Comparison of ENCODE assay signal across 14 cellular contexts in genomic region chr2:113180131-113180946, GRCh38. TPM values are rescaled to one million over a fixed set of nuclear protein-coding genes. Genes with fewer than 3 reads are reported as not detected.
DNase-seq lines count a peak whose midpoint lies in the region; ATAC-seq and TF ChIP-seq lines count a peak whose summit lies in the region.
"Had no signal": no experiment of that assay in that cellular context is flagged by ENCODE, and none has a peak within 500 bp of the region (broad histone marks: within the 10 kb centered on the region; RNA-seq: fewer than 3 reads in every experiment).

No MANE protein-coding gene starts in this region.

- H3K36me3 Mint-ChIP-seq in CD4-positive, alpha-beta memory T cell: peaks cover 40 to 64% of the 10 kb centered on the region in 2 donors
- peaks cover 4% of the 10 kb centered on the region for H3K36me3 Mint-ChIP-seq in IgD-negative memory B cell
- peaks cover 62% of the 10 kb centered on the region for H3K36me3 Mint-ChIP-seq in activated naive CD8-positive, alpha-beta T cell treated with anti-CD3 and anti-CD28 coated beads for 36 hours
- peaks cover 3 to 64% (median 4%) of the 10 kb centered on the region in 3 donors for H3K36me3 Mint-ChIP-seq in naive thymus-derived CD8-positive, alpha-beta T cell
- peaks cover 10% of the 10 kb centered on the region for H3K36me3 Mint-ChIP-seq in MCF 10A (ENCODE audit: insufficient read depth, unreplicated experiment)

- POLR2A ChIA-PET in CD4-positive, alpha-beta memory T cell (lab: Charles Lee; ENCODE audit: partially characterized antibody): interaction anchor here (0.9 to 4.4 kb wide), 10 partner anchors 7 to 43 kb away, joined by 4 to 47 read pairs (median 5); partner anchors contain the start of gene PSD4
- POLR2A ChIA-PET in naive thymus-derived CD8-positive, alpha-beta T cell (lab: Charles Lee): interaction anchor here (0.6 to 19.8 kb wide), 12 partner anchors 8 to 1030 kb away, joined by 3 to 318 read pairs (median 4); partner anchors contain the start of gene PSD4
- POLR2A ChIA-PET in MCF 10A (lab: Yijun Ruan, JAX): no interaction called here

- H3K27me3 Mint-ChIP-seq in CD4-positive, alpha-beta memory T cell: no peaks in the 10 kb centered on the region
- H3K27me3 Mint-ChIP-seq in IgD-negative memory B cell (no peaks in the 10 kb centered on the region), MCF 10A (ENCODE audit: insufficient read depth, unreplicated experiment) (no peaks in the 10 kb centered on the region)
- H3K27me3 Mint-ChIP-seq in activated naive CD8-positive, alpha-beta T cell treated with anti-CD3 and anti-CD28 coated beads for 36 hours: no peaks in the 10 kb centered on the region
- H3K27me3 Mint-ChIP-seq in naive thymus-derived CD8-positive, alpha-beta T cell: no peaks in the 10 kb centered on the region

- peaks cover 65 to 96% (median 85%) of the 10 kb centered on the region in 4 donors for H3K4me1 Mint-ChIP-seq in CD4-positive, alpha-beta memory T cell
- H3K4me1 Mint-ChIP-seq in IgD-negative memory B cell: peaks cover 59 to 64% (median 61%) of the 10 kb centered on the region in 3 donors
- peaks cover 81% of the 10 kb centered on the region for H3K4me1 Mint-ChIP-seq in activated naive CD8-positive, alpha-beta T cell treated with anti-CD3 and anti-CD28 coated beads for 36 hours
- H3K4me1 Mint-ChIP-seq in naive thymus-derived CD8-positive, alpha-beta T cell: peaks cover 46 to 93% (median 91%) of the 10 kb centered on the region in 4 donors
- no peaks in the 10 kb centered on the region for H3K4me1 Mint-ChIP-seq in MCF 10A (ENCODE audit: insufficient read depth, unreplicated experiment)

- no TSS peak for BruUV-seq in MCF 10A (replicated peaks; lab: Mats Ljungman, UMichigan)

- H3K4me1 ChIP-seq in CD4-positive, alpha-beta memory T cell (ENCODE audit: insufficient read depth, low read length): peaks cover 100% of the 10 kb centered on the region

- intact Hi-C loops in CD4-positive, alpha-beta memory T cell (cut with micrococcal nuclease): loop anchor here (2.0 kb wide), 1 partner anchor 18 kb away; no protein-coding TSS in a partner anchor
- intact Hi-C loops in MCF 10A (cut with micrococcal nuclease): no loop called here

- H3K9me3 Mint-ChIP-seq in CD4-positive, alpha-beta memory T cell: peaks cover 0 to 2% (median 0%) of the 10 kb centered on the region in 8 donors
- H3K9me3 Mint-ChIP-seq in IgD-negative memory B cell: no peaks in the 10 kb centered on the region
- no peaks in the 10 kb centered on the region for H3K9me3 Mint-ChIP-seq in activated naive CD8-positive, alpha-beta T cell treated with anti-CD3 and anti-CD28 coated beads for 36 hours
- H3K9me3 Mint-ChIP-seq in naive thymus-derived CD8-positive, alpha-beta T cell: no peaks in the 10 kb centered on the region
- H3K9me3 Mint-ChIP-seq in MCF 10A (ENCODE audit: unreplicated experiment): no peaks in the 10 kb centered on the region

- no peaks in the 10 kb centered on the region for H3K27me3 ChIP-seq in CD4-positive, alpha-beta memory T cell (ENCODE audit: insufficient read depth, low read length)
- H3K27me3 ChIP-seq: pancreas had no signal

- H3K4me3 Mint-ChIP-seq in CD4-positive, alpha-beta memory T cell: peak overlapping the region; percentile 61 to 93 (median 76)
- H3K4me3 Mint-ChIP-seq in IgD-negative memory B cell (peak overlapping the region in 3 of 4 donors; percentile 58 to 71 (median 71)), MCF 10A (ENCODE audit: unreplicated experiment) (no peak overlapping the region)
- peak overlapping the region; percentile 60 for H3K4me3 Mint-ChIP-seq in activated naive CD8-positive, alpha-beta T cell treated with anti-CD3 and anti-CD28 coated beads for 36 hours
- peak overlapping the region; percentile 61 to 95 (median 82) for H3K4me3 Mint-ChIP-seq in naive thymus-derived CD8-positive, alpha-beta T cell

- ATAC-seq in naive thymus-derived CD8-positive, alpha-beta T cell: peak in 1 of 2 donors; percentile 24
- ATAC-seq in HG02798 (IDR thresholded peaks at IDR 0.05; ENCODE audit: poor library complexity, unreplicated experiment) (no peak), HG03342 (IDR thresholded peaks at IDR 0.05; ENCODE audit: unreplicated experiment) (no peak)

- H3K27ac Mint-ChIP-seq in CD4-positive, alpha-beta memory T cell: peak overlapping the region; percentile 90 to 94 (median 91)
- H3K27ac Mint-ChIP-seq in IgD-negative memory B cell (peak overlapping the region in 2 of 3 donors; percentile 63 to 85), MCF 10A (ENCODE audit: low read depth, unreplicated experiment) (no peak overlapping the region)
- peak overlapping the region; percentile 78 for H3K27ac Mint-ChIP-seq in activated naive CD8-positive, alpha-beta T cell treated with anti-CD3 and anti-CD28 coated beads for 36 hours
- H3K27ac Mint-ChIP-seq in naive thymus-derived CD8-positive, alpha-beta T cell: peak overlapping the region; percentile 87 to 97 (median 94)

- no peak overlapping the region for H3K4me3 ChIP-seq in CD4-positive, alpha-beta memory T cell (ENCODE audit: low read length in 2 of 2)
- H3K4me3 ChIP-seq: pancreas had no signal

- no peak for TF ChIP-seq CTCF in MCF 10A (IDR thresholded peaks at IDR 0.05; ENCODE audit: unreplicated experiment)

- H3K9me3 ChIP-seq in CD4-positive, alpha-beta memory T cell (ENCODE audit: control insufficient read depth in 1 of 2, low read length in 2 of 2): no peaks in the 10 kb centered on the region
- H3K9me3 ChIP-seq: pancreas had no signal

- no peak for DNase-seq in CD4-positive, alpha-beta memory T cell
- DNase-seq in activated naive CD8-positive, alpha-beta T cell treated with anti-CD3 and anti-CD28 coated beads for 36 hours: no peak
- DNase-seq in naive thymus-derived CD8-positive, alpha-beta T cell: no peak
- no peak for DNase-seq in NCI-H128 (lab: John Stamatoyannopoulos, UW; ENCODE audit: unreplicated experiment)
- DNase-seq in MCF 10A (ENCODE audit: unreplicated experiment): no peak
- DNase-seq: activated CD4-positive, alpha-beta T cell treated with anti-CD3 and anti-CD28 coated beads, Interleukin-2, amount 50 U/mL, for 4 hours; NCI-H1092; pancreas; SIG-M5; stimulated activated CD4-positive, alpha-beta T cell treated with anti-CD3 and anti-CD28 coated beads, Interleukin-2, amount 100 ng/mL, for 24 hours had no signal

- H3K36me3 ChIP-seq in CD4-positive, alpha-beta memory T cell (ENCODE audit: insufficient read depth, low read length): peaks cover 34% of the 10 kb centered on the region
- H3K36me3 ChIP-seq: pancreas had no signal

- CTCF ChIA-PET in CD4-positive, alpha-beta memory T cell (lab: Charles Lee; ENCODE audit: partially characterized antibody): interaction anchor here (0.9 to 15.5 kb wide), 11 partner anchors 9 to 210 kb away, joined by 3 to 236 read pairs (median 4); no protein-coding TSS in a partner anchor
- CTCF ChIA-PET in MCF 10A (lab: Yijun Ruan, JAX): interaction anchor here (0.6 to 1.6 kb wide), 4 partner anchors 14 to 190 kb away, joined by 3 to 8 read pairs (median 3); no protein-coding TSS in a partner anchor

- peak overlapping the region; percentile 51 for H3K27ac ChIP-seq in CD4-positive, alpha-beta memory T cell (ENCODE audit: low read depth, low read length)

RNA-seq across cellular contexts. Expression of gene PSD4, which starts 6.6 kb away (rescaled TPM):
- 100 to 1,000 TPM in 1 of 2 experiments, 10 to 100 TPM in 1; 100.0 to 101 TPM for total RNA-seq in CD4-positive, alpha-beta memory T cell
- polyA plus RNA-seq in CD4-positive, alpha-beta memory T cell: 10 to 100 TPM; 11.9 to 32.8 TPM
- polyA plus RNA-seq in IgD-negative memory B cell: 36.4 TPM
- 100 to 1,000 TPM; 194 to 198 TPM for total RNA-seq in activated naive CD8-positive, alpha-beta T cell treated with anti-CD3 and anti-CD28 coated beads for 36 hours
- 100 to 1,000 TPM; 118 to 124 TPM for total RNA-seq in naive thymus-derived CD8-positive, alpha-beta T cell
- 10 to 100 TPM; 22.8 to 44.1 (median 29.9) TPM for polyA plus RNA-seq in naive thymus-derived CD8-positive, alpha-beta T cell
- total RNA-seq in MCF 10A (2022): 9.6 and 13.2 TPM in 2 replicates

RNA-seq across cellular contexts. Expression of gene IL1RN, which starts 52.9 kb away (rescaled TPM):
- total RNA-seq in CD4-positive, alpha-beta memory T cell: 1 to 10 TPM; 2.4 TPM
- polyA plus RNA-seq in CD4-positive, alpha-beta memory T cell: not detected
- not detected for polyA plus RNA-seq in IgD-negative memory B cell
- total RNA-seq in activated naive CD8-positive, alpha-beta T cell treated with anti-CD3 and anti-CD28 coated beads for 36 hours: under 1 TPM; 0.19 to 0.30 TPM
- total RNA-seq in naive thymus-derived CD8-positive, alpha-beta T cell: 1 to 10 TPM in 1 of 2 experiments, not detected in 1; 1.2 TPM
- not detected for polyA plus RNA-seq in naive thymus-derived CD8-positive, alpha-beta T cell
- 0.39 TPM in 1 of 2 replicates, not detected in the other for total RNA-seq in MCF 10A (2022)
- total RNA-seq: glomerular endothelial cell had no signal
